In the genomic region with DNA sequence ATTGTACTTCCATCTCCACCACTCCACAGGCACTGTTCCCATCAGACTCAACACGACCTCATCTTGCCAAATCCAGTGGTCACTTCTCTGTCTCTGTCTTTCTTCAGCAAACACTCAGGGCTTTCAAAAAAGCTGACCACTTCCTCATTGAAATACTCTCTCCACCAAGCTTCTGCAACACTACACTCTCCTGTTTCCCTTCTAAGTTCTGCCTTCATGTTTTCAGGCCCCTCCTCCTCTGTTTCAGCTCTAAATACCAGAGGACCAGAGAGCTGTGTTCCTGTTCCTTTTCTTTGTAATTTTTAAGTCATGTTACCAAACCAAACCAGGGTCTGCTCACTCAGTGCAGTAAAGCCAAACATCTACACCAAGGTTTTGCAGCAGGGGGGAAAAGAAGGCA, we compare ENCODE assay signal across 9 cellular contexts. TPM values are rescaled to one million over a fixed set of nuclear protein-coding genes. Genes with fewer than 3 reads are reported as not detected.
DNase-seq lines count a peak whose midpoint lies in the region; ATAC-seq and TF ChIP-seq lines count a peak whose summit lies in the region.
"Had no signal": no experiment of that assay in that cellular context is flagged by ENCODE, and none has a peak within 500 bp of the region (broad histone marks: within the 10 kb centered on the region; RNA-seq: fewer than 3 reads in every experiment).

No MANE protein-coding gene starts in this region.

- intact Hi-C loops in heart left ventricle (cut with DNase I) = loop anchor here in 1 of 10 donors (5.0 kb wide), 1 partner anchor 34 kb away; a partner anchor contains a TSS
- intact Hi-C loops in CD4-positive, alpha-beta memory T cell (cut with micrococcal nuclease) = no loop called here

- no peak overlapping the region for H3K9ac ChIP-seq in skeletal muscle tissue (ENCODE audit: low read depth in 1 of 3, low read length in 3 of 3)

- DNase-seq in NOMO-1 (lab: John Stamatoyannopoulos, UW; ENCODE audit: unreplicated experiment in 2 of 2) (peak; percentile 97 to 100), heart left ventricle (no peak), D341Med (ENCODE audit: low spot score) (no peak)
- no peak for DNase-seq in activated CD4-positive, alpha-beta T cell treated with anti-CD3 and anti-CD28 coated beads, Interleukin-2, amount 50 U/mL, for 4 hours
- no peak for DNase-seq in CD4-positive, alpha-beta memory T cell
- no peak for DNase-seq in activated naive CD8-positive, alpha-beta T cell treated with anti-CD3 and anti-CD28 coated beads, Interleukin-2, amount 50 U/mL, for 24 hours
- DNase-seq: NCI-H1092 had no signal

- no peaks in the 10 kb centered on the region for H3K4me1 Mint-ChIP-seq in CD4-positive, alpha-beta memory T cell
- H3K4me1 Mint-ChIP-seq in activated naive CD8-positive, alpha-beta T cell treated with anti-CD3 and anti-CD28 coated beads, Interleukin-2, amount 50 U/mL, for 24 hours = no peaks in the 10 kb centered on the region

- no peaks in the 10 kb centered on the region for H3K36me3 Mint-ChIP-seq in CD4-positive, alpha-beta memory T cell
- no peaks in the 10 kb centered on the region for H3K36me3 Mint-ChIP-seq in activated naive CD8-positive, alpha-beta T cell treated with anti-CD3 and anti-CD28 coated beads, Interleukin-2, amount 50 U/mL, for 24 hours (ENCODE audit: low read depth)

- H3K36me3 ChIP-seq in heart left ventricle (no peaks in the 10 kb centered on the region), skeletal muscle tissue (ENCODE audit: control insufficient read depth in 3 of 3, insufficient read depth in 3 of 3, low read length in 3 of 3) (no peaks in the 10 kb centered on the region)
- H3K36me3 ChIP-seq in CD4-positive, alpha-beta memory T cell (ENCODE audit: insufficient read depth, low read length) = no peaks in the 10 kb centered on the region

- peaks cover 0 to 15% (median under 1%) of the 10 kb centered on the region in 8 donors for H3K9me3 Mint-ChIP-seq in CD4-positive, alpha-beta memory T cell
- H3K9me3 Mint-ChIP-seq in activated naive CD8-positive, alpha-beta T cell treated with anti-CD3 and anti-CD28 coated beads, Interleukin-2, amount 50 U/mL, for 24 hours = no peaks in the 10 kb centered on the region

- H3K9me3 ChIP-seq in heart left ventricle (peaks cover 0 to 10% (median 0%) of the 10 kb centered on the region in 12 donors), skeletal muscle tissue (ENCODE audit: control insufficient read depth in 3 of 3, low read length in 3 of 3) (no peaks in the 10 kb centered on the region)
- H3K9me3 ChIP-seq in CD4-positive, alpha-beta memory T cell (ENCODE audit: control insufficient read depth in 1 of 2, low read length in 2 of 2) = no peaks in the 10 kb centered on the region

- no peak for TF ChIP-seq POLR2A in heart left ventricle (IDR thresholded peaks at IDR 0.05)

- peaks cover 0 to 19% (median 0%) of the 10 kb centered on the region in 12 donors for H3K4me1 ChIP-seq in heart left ventricle
- H3K4me1 ChIP-seq in skeletal muscle tissue (ENCODE audit: control insufficient read depth in 3 of 3, insufficient read depth in 3 of 3, low read length in 3 of 3) = no peaks in the 10 kb centered on the region
- no peaks in the 10 kb centered on the region for H3K4me1 ChIP-seq in CD4-positive, alpha-beta memory T cell (ENCODE audit: insufficient read depth, low read length)

- 7 to 15% (median 9%) methylated on average over 1 of the region's 1 CpG for WGBS in heart left ventricle, 4 donors

- no peak overlapping the region for H3K27ac Mint-ChIP-seq in CD4-positive, alpha-beta memory T cell
- H3K27ac Mint-ChIP-seq in activated naive CD8-positive, alpha-beta T cell treated with anti-CD3 and anti-CD28 coated beads, Interleukin-2, amount 50 U/mL, for 24 hours = no peak overlapping the region

- CTCF ChIA-PET in CD4-positive, alpha-beta memory T cell (lab: Charles Lee; ENCODE audit: partially characterized antibody) = no interaction called here

- H3K4me3 ChIP-seq in heart left ventricle = no peak overlapping the region
- no peak overlapping the region for H3K4me3 ChIP-seq in skeletal muscle tissue (ENCODE audit: low read length in 3 of 3)
- H3K4me3 ChIP-seq in CD4-positive, alpha-beta memory T cell (ENCODE audit: low read length in 2 of 2) = no peak overlapping the region

- H3K4me3 Mint-ChIP-seq in CD4-positive, alpha-beta memory T cell = no peak overlapping the region
- no peak overlapping the region for H3K4me3 Mint-ChIP-seq in activated naive CD8-positive, alpha-beta T cell treated with anti-CD3 and anti-CD28 coated beads, Interleukin-2, amount 50 U/mL, for 24 hours

- POLR2A ChIA-PET in CD4-positive, alpha-beta memory T cell (lab: Charles Lee; ENCODE audit: partially characterized antibody) = no interaction called here

- H3K27ac ChIP-seq in heart left ventricle = peak overlapping the region in 2 of 12 donors; percentile 52 to 90
- H3K27ac ChIP-seq in skeletal muscle tissue (ENCODE audit: low read depth, low read length) = peak overlapping the region; percentile 29
- no peak overlapping the region for H3K27ac ChIP-seq in CD4-positive, alpha-beta memory T cell (ENCODE audit: low read depth, low read length)

- no peaks in the 10 kb centered on the region for H3K27me3 ChIP-seq in heart left ventricle
- H3K27me3 ChIP-seq in skeletal muscle tissue (ENCODE audit: control insufficient read depth in 3 of 3, insufficient read depth in 3 of 3, low read length in 3 of 3) = no peaks in the 10 kb centered on the region
- no peaks in the 10 kb centered on the region for H3K27me3 ChIP-seq in CD4-positive, alpha-beta memory T cell (ENCODE audit: insufficient read depth, low read length)

- peaks cover 3 to 5% of the 10 kb centered on the region in 2 donors for H3K27me3 Mint-ChIP-seq in CD4-positive, alpha-beta memory T cell
- H3K27me3 Mint-ChIP-seq in activated naive CD8-positive, alpha-beta T cell treated with anti-CD3 and anti-CD28 coated beads, Interleukin-2, amount 50 U/mL, for 24 hours = peaks cover 13% of the 10 kb centered on the region

- ATAC-seq in GM19372 (IDR thresholded peaks at IDR 0.05; ENCODE audit: low read depth, unreplicated experiment) (peak; percentile 89), heart left ventricle (peak; percentile 34 to 89 (median 78))
- no peak for ATAC-seq in activated naive CD8-positive, alpha-beta T cell treated with anti-CD3 and anti-CD28 coated beads, Interleukin-2, amount 50 U/mL, for 24 hours

- no peak for TF ChIP-seq CTCF in heart left ventricle (IDR thresholded peaks at IDR 0.05)

RNA-seq across cellular contexts. Expression of a gene that starts 33.8 kb away (rescaled TPM):
- total RNA-seq in heart left ventricle (1 to 10 TPM in 4 of 9 donors, under 1 TPM in 4, not detected in 1; 0.21 to 6.2 (median 1.0) TPM), skeletal muscle tissue (0.52 TPM)
- under 1 TPM; 0.08 to 0.25 TPM for polyA plus RNA-seq in heart left ventricle
- not detected for total RNA-seq in CD4-positive, alpha-beta memory T cell
- not detected for polyA plus RNA-seq in CD4-positive, alpha-beta memory T cell

Comparison
In these comparisons a context has a peak if more than half of its experiments do, and no peak if none do; other contexts are left out.
1. DNase-seq: peak in NOMO-1 (2 of 2); none in heart left ventricle (0 of 5), activated CD4-positive, alpha-beta T cell treated with anti-CD3 and anti-CD28 coated beads, Interleukin-2, amount 50 U/mL, for 4 hours (0 of 2), CD4-positive, alpha-beta memory T cell (0 of 5), D341Med (single experiment) and activated naive CD8-positive, alpha-beta T cell treated with anti-CD3 and anti-CD28 coated beads, Interleukin-2, amount 50 U/mL, for 24 hours (single experiment).